ENCODE assay signal across 13 cellular contexts in the genomic region with DNA sequence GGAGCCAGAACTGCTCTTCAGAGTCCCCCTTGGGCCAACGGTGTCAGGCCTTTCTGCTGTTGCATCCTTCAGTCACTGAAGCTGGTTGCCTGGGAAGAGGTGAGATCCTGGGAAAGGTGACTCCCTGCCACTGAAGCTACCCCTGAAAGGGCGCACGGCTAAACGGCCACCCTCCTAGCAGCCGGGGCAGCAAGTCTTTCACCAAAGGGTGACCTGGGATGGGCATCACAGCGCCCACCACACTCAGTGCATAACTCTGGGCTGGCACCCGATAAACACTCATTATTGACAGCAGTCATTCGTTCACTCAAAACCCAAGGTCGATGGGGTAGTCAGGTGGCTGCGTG. TPM values are rescaled to one million over a fixed set of nuclear protein-coding genes. Genes with fewer than 3 reads are reported as not detected.
DNase-seq lines count a peak whose midpoint lies in the region; ATAC-seq and TF ChIP-seq lines count a peak whose summit lies in the region.
"Had no signal": no experiment of that assay in that cellular context is flagged by ENCODE, and none has a peak within 500 bp of the region (broad histone marks: within the 10 kb centered on the region; RNA-seq: fewer than 3 reads in every experiment).

No MANE protein-coding gene starts in this region.

- peak overlapping the region; percentile 84 for H3K27ac Mint-ChIP-seq in activated CD4-positive, alpha-beta T cell treated with anti-CD3 and anti-CD28 coated beads, Interleukin-2, amount 10 ng/mL, durations not matched to agents 7 days and 5 days
- H3K27ac Mint-ChIP-seq in activated naive CD8-positive, alpha-beta T cell: no peak overlapping the region
- peak overlapping the region; percentile 91 for H3K27ac Mint-ChIP-seq in stimulated activated effector memory CD8-positive, alpha-beta T cell treated with anti-CD3 and anti-CD28 coated beads, Interleukin-12 subunit alpha, Interleukin-12 subunit beta, amount 100 ng/mL, for 72 hours
- no peak overlapping the region for H3K27ac Mint-ChIP-seq in HFFc6

- no peak for TF ChIP-seq CTCF in HFFc6 (IDR thresholded peaks at IDR 0.05)

- H3K9me3 Mint-ChIP-seq in activated CD4-positive, alpha-beta T cell treated with anti-CD3 and anti-CD28 coated beads, Interleukin-2, amount 10 ng/mL, durations not matched to agents 7 days and 5 days: no peaks in the 10 kb centered on the region
- no peaks in the 10 kb centered on the region for H3K9me3 Mint-ChIP-seq in activated naive CD8-positive, alpha-beta T cell (ENCODE audit: low read depth)
- H3K9me3 Mint-ChIP-seq in stimulated activated effector memory CD8-positive, alpha-beta T cell treated with anti-CD3 and anti-CD28 coated beads, Interleukin-12 subunit alpha, Interleukin-12 subunit beta, amount 100 ng/mL, for 72 hours: no peaks in the 10 kb centered on the region
- no peaks in the 10 kb centered on the region for H3K9me3 Mint-ChIP-seq in HFFc6

- CTCF ChIA-PET in activated CD4-positive, alpha-beta T cell treated with anti-CD3 and anti-CD28 coated beads, Interleukin-2, amount 10 ng/mL, durations not matched to agents 7 days and 5 days (lab: Charles Lee): interaction anchor here (0.8 to 1.1 kb wide), 3 partner anchors 10 to 44 kb away, joined by 3 to 5 read pairs (median 3); no protein-coding TSS in a partner anchor

- POLR2A ChIA-PET in activated CD4-positive, alpha-beta T cell treated with anti-CD3 and anti-CD28 coated beads, Interleukin-2, amount 10 ng/mL, durations not matched to agents 7 days and 5 days (lab: Charles Lee): no interaction called here

- peaks cover 66% of the 10 kb centered on the region for H3K4me1 Mint-ChIP-seq in activated CD4-positive, alpha-beta T cell treated with anti-CD3 and anti-CD28 coated beads, Interleukin-2, amount 10 ng/mL, durations not matched to agents 7 days and 5 days
- peaks cover 50% of the 10 kb centered on the region for H3K4me1 Mint-ChIP-seq in activated naive CD8-positive, alpha-beta T cell (ENCODE audit: low read depth)
- H3K4me1 Mint-ChIP-seq in stimulated activated effector memory CD8-positive, alpha-beta T cell treated with anti-CD3 and anti-CD28 coated beads, Interleukin-12 subunit alpha, Interleukin-12 subunit beta, amount 100 ng/mL, for 72 hours: peaks cover 80% of the 10 kb centered on the region
- H3K4me1 Mint-ChIP-seq in HFFc6 (ENCODE audit: low read depth): peaks cover 37% of the 10 kb centered on the region

- H3K36me3 Mint-ChIP-seq in activated CD4-positive, alpha-beta T cell treated with anti-CD3 and anti-CD28 coated beads, Interleukin-2, amount 10 ng/mL, durations not matched to agents 7 days and 5 days (ENCODE audit: low read depth): no peaks in the 10 kb centered on the region
- H3K36me3 Mint-ChIP-seq in activated naive CD8-positive, alpha-beta T cell: no peaks in the 10 kb centered on the region
- H3K36me3 Mint-ChIP-seq in stimulated activated effector memory CD8-positive, alpha-beta T cell treated with anti-CD3 and anti-CD28 coated beads, Interleukin-12 subunit alpha, Interleukin-12 subunit beta, amount 100 ng/mL, for 72 hours: no peaks in the 10 kb centered on the region
- no peaks in the 10 kb centered on the region for H3K36me3 Mint-ChIP-seq in HFFc6 (ENCODE audit: low read depth)

- H3K36me3 ChIP-seq in mesodermal cell (ENCODE audit: control insufficient read depth, insufficient read depth, low read length): no peaks in the 10 kb centered on the region
- H3K36me3 ChIP-seq: gastrocnemius medialis had no signal

- peak; percentile 73 for ATAC-seq in stimulated activated effector memory CD8-positive, alpha-beta T cell treated with anti-CD3 and anti-CD28 coated beads, Interleukin-12 subunit alpha, Interleukin-12 subunit beta, amount 100 ng/mL, for 72 hours
- no peak for ATAC-seq in left lobe of liver
- ATAC-seq: gastrocnemius medialis had no signal

- 93 to 97% methylated on average over 6 to 9 of the region's 10 CpGs for whole genome bisulfite sequencing in mesodermal cell (ENCODE audit: insufficient coverage in 2 of 2), 2 experiments

- no peak for DNase-seq in activated CD4-positive, alpha-beta T cell treated with anti-CD3 and anti-CD28 coated beads, Interleukin-2, amount 10 ng/mL, durations not matched to agents 7 days and 5 days
- no peak for DNase-seq in activated CD4-positive, alpha-beta T cell treated with anti-CD3 and anti-CD28 coated beads, Interleukin-2, amount 50 U/mL, for 48 hours
- DNase-seq in stimulated activated effector memory CD8-positive, alpha-beta T cell treated with anti-CD3 and anti-CD28 coated beads, Interleukin-12 subunit alpha, Interleukin-12 subunit beta, amount 100 ng/mL, for 72 hours (ENCODE audit: low spot score in 2 of 2): no peak
- DNase-seq in HFFc6 (no peak), left lobe of liver (ENCODE audit: low spot score) (no peak), T-helper 1 cell (no peak)
- DNase-seq: Caco-2, gastrocnemius medialis, NCI-H187 treated with DMSO at 0.1 percent for 48 hours, NCI-H524 treated with DMSO at 0.1 percent for 48 hours had no signal

- H3K4me3 ChIP-seq in mesodermal cell (ENCODE audit: extremely low read depth, insufficient read depth, low read length, poor library complexity, severe bottlenecking): no peak overlapping the region
- H3K4me3 ChIP-seq: gastrocnemius medialis had no signal

- H3K9me3 ChIP-seq in mesodermal cell (ENCODE audit: control insufficient read depth, low read length): no peaks in the 10 kb centered on the region
- H3K9me3 ChIP-seq: Caco-2, gastrocnemius medialis, SK-N-SH had no signal

- peak overlapping the region; percentile 48 for H3K4me3 Mint-ChIP-seq in activated CD4-positive, alpha-beta T cell treated with anti-CD3 and anti-CD28 coated beads, Interleukin-2, amount 10 ng/mL, durations not matched to agents 7 days and 5 days
- peak overlapping the region; percentile 66 for H3K4me3 Mint-ChIP-seq in activated naive CD8-positive, alpha-beta T cell
- peak overlapping the region; percentile 60 for H3K4me3 Mint-ChIP-seq in stimulated activated effector memory CD8-positive, alpha-beta T cell treated with anti-CD3 and anti-CD28 coated beads, Interleukin-12 subunit alpha, Interleukin-12 subunit beta, amount 100 ng/mL, for 72 hours
- no peak overlapping the region for H3K4me3 Mint-ChIP-seq in HFFc6

- peaks cover 67% of the 10 kb centered on the region for H3K4me1 ChIP-seq in mesodermal cell (ENCODE audit: control insufficient read depth, insufficient read depth, low read length, poor library complexity, severe bottlenecking)

- H3K27ac ChIP-seq in mesodermal cell (ENCODE audit: low read depth, low read length, severe bottlenecking): peak overlapping the region; percentile 69

- peaks cover 3% of the 10 kb centered on the region for H3K27me3 Mint-ChIP-seq in activated CD4-positive, alpha-beta T cell treated with anti-CD3 and anti-CD28 coated beads, Interleukin-2, amount 10 ng/mL, durations not matched to agents 7 days and 5 days
- no peaks in the 10 kb centered on the region for H3K27me3 Mint-ChIP-seq in activated naive CD8-positive, alpha-beta T cell
- no peaks in the 10 kb centered on the region; the same call in none of the 2 replicates for H3K27me3 Mint-ChIP-seq in HFFc6 (ENCODE audit: insufficient read depth)

RNA-seq across cellular contexts. Expression of a gene that starts 26.5 kb away (rescaled TPM):
- 10 to 100 TPM; 39.6 to 47.0 TPM for total RNA-seq in activated CD4-positive, alpha-beta T cell treated with anti-CD3 and anti-CD28 coated beads, Interleukin-2, amount 10 ng/mL, durations not matched to agents 7 days and 5 days
- polyA plus RNA-seq in mesodermal cell (2013, experiment 1 of 2): 27.5 TPM
- 28.4 TPM for polyA plus RNA-seq in mesodermal cell (2013, experiment 2 of 2)
- 100 to 1,000 TPM in 5 of 6 experiments, 10 to 100 TPM in 1; 90.1 to 128 (median 116) TPM for total RNA-seq in HFFc6 (2021; fragmentation: NEBNext Ultra II Directional; extraction: Animal tissue kit (Norgen Biotek cat#: 25700))
- 9.3 TPM for total RNA-seq in left lobe of liver

Comparison
In these comparisons a context has a peak if more than half of its experiments do, and no peak if none do; other contexts are left out.
1. H3K27ac Mint-ChIP-seq: peak in activated CD4-positive, alpha-beta T cell treated with anti-CD3 and anti-CD28 coated beads, Interleukin-2, amount 10 ng/mL, durations not matched to agents 7 days and 5 days (single experiment) and stimulated activated effector memory CD8-positive, alpha-beta T cell treated with anti-CD3 and anti-CD28 coated beads, Interleukin-12 subunit alpha, Interleukin-12 subunit beta, amount 100 ng/mL, for 72 hours (single experiment); none in activated naive CD8-positive, alpha-beta T cell (single experiment) and HFFc6 (single experiment).